Comparison of ENCODE assay signal across 1 cellular context in genomic region chr5:175861337-175862130, GRCh38.
TF ChIP-seq lines count a peak whose summit lies in the region.

No MANE protein-coding gene starts in this region.

TF ChIP-seq in HepG2, 621 proteins besides CTCF, POLR2A, EP300 and RAD21 (continued from another document):
- TF ChIP-seq ZFP91 (CRISPR knock-in tag; IDR thresholded peaks at IDR 0.05; ENCODE audit: borderline replicate concordance) (peak; percentile 82), RFXAP (CRISPR knock-in tag; IDR thresholded peaks at IDR 0.05; ENCODE audit: borderline replicate concordance) (peak; percentile 61; the same call in 1 of the 2 replicates), KLF9 (CRISPR knock-in tag; IDR thresholded peaks at IDR 0.05; ENCODE audit: low read depth) (0 out of 2 replicates have a peak, but pooled peaks have one; percentile 22), HDAC2 (CRISPR knock-in tag; IDR thresholded peaks at IDR 0.05) (peak; percentile 91), ZMYM4 (CRISPR knock-in tag; IDR thresholded peaks at IDR 0.05) (peak; percentile 47; the same call in 1 of the 2 replicates), NCOA1 (CRISPR knock-in tag; IDR thresholded peaks at IDR 0.05) (0 out of 2 replicates have a peak, but pooled peaks have one; percentile 51), BRD4 (CRISPR knock-in tag; IDR thresholded peaks at IDR 0.05) (peak; percentile 81), TCF7 (IDR thresholded peaks at IDR 0.05; ENCODE audit: low read depth) (peak; percentile 98), ZNF737 (CRISPR knock-in tag; IDR thresholded peaks at IDR 0.05; ENCODE audit: borderline replicate concordance) (no peak), SMARCC2 (IDR thresholded peaks at IDR 0.05) (no peak)
